23 cellular contexts compared by ENCODE assay signal in the genomic region with DNA sequence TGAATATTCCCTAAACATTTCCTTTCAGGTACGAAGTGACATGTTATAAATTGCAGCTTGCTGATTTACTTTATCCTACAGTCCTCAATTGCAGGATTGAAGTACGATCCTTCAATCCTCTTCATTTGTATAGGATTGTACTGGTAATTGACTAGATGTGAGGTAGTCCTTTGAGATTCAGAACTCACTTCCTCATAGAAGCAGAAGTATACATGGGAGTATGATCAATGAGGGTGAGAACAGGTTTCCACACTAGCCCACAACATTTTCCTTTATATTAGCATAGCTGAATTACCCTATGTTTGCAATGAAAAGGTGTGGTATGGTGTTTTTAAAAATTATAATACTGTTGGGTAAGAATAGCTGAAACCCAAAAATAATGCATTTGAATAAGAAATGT.
"Had no signal": no experiment of that assay in that cellular context is flagged by ENCODE, and none has a peak within 500 bp of the region (broad histone marks: within the 10 kb centered on the region; RNA-seq: fewer than 3 reads in every experiment).

No MANE protein-coding gene starts in this region.

- H3K27me3 ChIP-seq: neural progenitor cell, right atrium auricular region, stomach, thyroid gland, vagina had no signal

- H3K4me1 ChIP-seq: neural progenitor cell, prostate gland, vagina had no signal

- H3K9me3 ChIP-seq: prostate gland, right atrium auricular region, stomach, thyroid gland, vagina had no signal

- H3K36me3 ChIP-seq: neural progenitor cell, prostate gland, right atrium auricular region, stomach, thyroid gland, vagina had no signal

- H3K4me3 ChIP-seq: neural progenitor cell, prostate gland, right atrium auricular region, smooth muscle cell, stomach, thyroid gland, vagina had no signal

- FAIRE-seq: frontal cortex had no signal

- ATAC-seq: naive thymus-derived CD4-positive, alpha-beta T cell; sciatic nerve had no signal

- DNase-seq: cortex of kidney; hypothalamus; immature natural killer cell; islet precursor cell; kidney glomerular epithelial cell; mesendoderm; midbrain; naive thymus-derived CD4-positive, alpha-beta T cell; stimulated activated CD4-positive, alpha-beta T cell treated with anti-CD3 and anti-CD28 coated beads, Interleukin-12 subunit alpha, Interleukin-12 subunit beta, amount 100 ng/mL, for 4 hours; stimulated activated CD4-positive, alpha-beta T cell treated with anti-CD3 and anti-CD28 coated beads, Interleukin-1b, Interleukin-23, amount 100 ng/mL, for 48 hours; stimulated activated CD4-positive, alpha-beta T cell treated with anti-CD3 and anti-CD28 coated beads, Interleukin-4, amount 100 ng/mL, for 1 hour; stimulated activated CD8-positive, alpha-beta memory T cell treated with anti-CD3 and anti-CD28 coated beads, Interleukin-4, amount 100 ng/mL, for 48 hours; stimulated activated naive CD4-positive, alpha-beta T cell treated with Interleukin-2 at 50 U/mL for 16 hours; trophoblast cell had no signal
